Comparison of ENCODE assay signal across 28 cellular contexts in genomic region chr14:58640959-58641358, GRCh38. TPM values are rescaled to one million over a fixed set of nuclear protein-coding genes. Genes with fewer than 3 reads are reported as not detected.
DNase-seq lines count a peak whose midpoint lies in the region; TF ChIP-seq lines count a peak whose summit lies in the region.
"Had no signal": no experiment of that assay in that cellular context is flagged by ENCODE, and none has a peak within 500 bp of the region (broad histone marks: within the 10 kb centered on the region; RNA-seq: fewer than 3 reads in every experiment).

No MANE protein-coding gene starts in this region.

- TF ChIP-seq CTCF in chondrocyte (IDR thresholded peaks at IDR 0.05): no peak
- TF ChIP-seq CTCF in neural cell (IDR thresholded peaks at IDR 0.05; ENCODE audit: poor library complexity, severe bottlenecking): no peak

- H3K4me1 Mint-ChIP-seq in chondrocyte (ENCODE audit: low read depth): peaks cover 69% of the 10 kb centered on the region

- H3K79me2 ChIP-seq in GM23248 (ENCODE audit: insufficient read depth) (peaks cover 29% of the 10 kb centered on the region), neural cell (replicated peaks; ENCODE audit: insufficient read depth, low read length) (peaks cover 20% of the 10 kb centered on the region)

- H3K27me3 ChIP-seq in GM23248 (replicated peaks; ENCODE audit: insufficient read depth) (no peaks in the 10 kb centered on the region), neural cell (ENCODE audit: insufficient read depth, low read depth, low read length) (no peaks in the 10 kb centered on the region)
- H3K27me3 ChIP-seq: Peyer's patch, tibial nerve had no signal

- H3K9me3 Mint-ChIP-seq in chondrocyte (ENCODE audit: low read depth): no peaks in the 10 kb centered on the region
- H3K9me3 Mint-ChIP-seq: activated T-cell treated with anti-CD3 and anti-CD28 coated beads, Interleukin-2, amount 50 U/mL, for 24 hours had no signal

- H3K4me3 ChIP-seq in GM08714 (ENCODE audit: low read length): peak overlapping the region; percentile 24; the same call in 1 of the 2 replicates
- no peak overlapping the region for H3K4me3 ChIP-seq in GM23248
- H3K4me3 ChIP-seq in neural cell (ENCODE audit: low read length): peak overlapping the region; percentile 94
- H3K4me3 ChIP-seq: BLaER1, colonic mucosa, Peyer's patch had no signal

- TF ChIP-seq RAD21 in neural cell (conservative IDR thresholded peaks at IDR 0.05): no peak

- peaks cover 52% of the 10 kb centered on the region for H3K36me3 Mint-ChIP-seq in chondrocyte (ENCODE audit: low read depth)

- H3K9ac ChIP-seq in GM23248 (no peak overlapping the region), neural cell (ENCODE audit: low read length) (peak overlapping the region; percentile 89)
- H3K9ac ChIP-seq: BLaER1 had no signal

- no peak for DNase-seq in GM23248
- DNase-seq in chondrocyte (ENCODE audit: low spot score): no peak
- DNase-seq in AG20443 (ENCODE audit: low spot score): no peak
- DNase-seq in UCSD-AML1 (lab: John Stamatoyannopoulos, UW; ENCODE audit: unreplicated experiment): no peak
- no peak for DNase-seq in stimulated activated CD4-positive, alpha-beta T cell treated with anti-CD3 and anti-CD28 coated beads, Interleukin-15, amount 100 ng/mL, for 24 hours
- DNase-seq: activated CD4-positive, alpha-beta T cell treated with anti-CD3 and anti-CD28 coated beads for 48 hours; activated gamma-delta T cell treated with Interleukin-2 at 50 U/mL for 16 hours; activated T-cell treated with anti-CD3 and anti-CD28 coated beads, Interleukin-2, amount 50 U/mL, for 24 hours; colonic mucosa; DMS 273 treated with DMSO at 0.1 percent for 48 hours; effector CD8-positive, alpha-beta T cell; GOT3; immature natural killer cell; left cardiac atrium; NCI-H1092; NCI-H1694 treated with DMSO at 0.1 percent for 48 hours; NCI-H446 treated with DMSO at 0.1 percent for 48 hours; NCI-H774; Peyer's patch; right cardiac atrium; SIG-M5; stimulated activated CD4-positive, alpha-beta T cell treated with anti-CD3 and anti-CD28 coated beads, Interleukin-4, amount 100 ng/mL, for 1 hour; T1000 had no signal

- H3K27ac ChIP-seq in GM23248 (no peak overlapping the region), neural cell (ENCODE audit: low read length) (no peak overlapping the region)
- H3K27ac ChIP-seq: BLaER1, colonic mucosa, Peyer's patch had no signal

- H3K36me3 ChIP-seq in GM23248 (ENCODE audit: low read depth) (peaks cover 30% of the 10 kb centered on the region), neural cell (ENCODE audit: insufficient read depth, low read length) (peaks cover 32% of the 10 kb centered on the region)
- H3K36me3 ChIP-seq: colonic mucosa had no signal

- 96 to 97% methylated on average over 2 of the region's 2 CpGs for WGBS in GM23248 (ENCODE audit: low coverage in 1 of 2, low lambda C conversion rate in 2 of 2, missing lambda C conversion rate in 2 of 2), 2 experiments

- H3K27ac Mint-ChIP-seq in chondrocyte (ENCODE audit: unreplicated experiment): peak overlapping the region; percentile 82
- H3K27ac Mint-ChIP-seq: activated T-cell treated with anti-CD3 and anti-CD28 coated beads, Interleukin-2, amount 50 U/mL, for 24 hours; immature natural killer cell had no signal

- H2AFZ ChIP-seq in GM23248 (no peak overlapping the region), neural cell (ENCODE audit: low read depth, low read length) (no peak overlapping the region)

- H4K20me1 ChIP-seq in GM23248 (ENCODE audit: insufficient read depth): no peaks in the 10 kb centered on the region
- H4K20me1 ChIP-seq in neural cell (ENCODE audit: insufficient read depth): no peaks in the 10 kb centered on the region
- H4K20me1 ChIP-seq: BLaER1 had no signal

- H3K4me3 Mint-ChIP-seq in chondrocyte (ENCODE audit: unreplicated experiment): peak overlapping the region; percentile 86
- H3K4me3 Mint-ChIP-seq: activated T-cell treated with anti-CD3 and anti-CD28 coated beads, Interleukin-2, amount 50 U/mL, for 24 hours; immature natural killer cell had no signal

- H3K4me1 ChIP-seq in GM23248 (ENCODE audit: insufficient read depth): peaks cover 22% of the 10 kb centered on the region
- H3K4me1 ChIP-seq: colonic mucosa had no signal

- no peaks in the 10 kb centered on the region for H3K9me3 ChIP-seq in GM23248 (ENCODE audit: low read depth)
- no peaks in the 10 kb centered on the region for H3K9me3 ChIP-seq in neural cell (ENCODE audit: low read length)
- H3K9me3 ChIP-seq: colonic mucosa, Peyer's patch, tibial nerve had no signal

- in situ Hi-C loops in GM23248 (cut with MboI): loop anchor here (10.0 to 25.0 kb wide), 3 partner anchors 384 to 796 kb away; no protein-coding TSS in a partner anchor

- no peaks in the 10 kb centered on the region for H3K27me3 Mint-ChIP-seq in chondrocyte (ENCODE audit: low read depth)

- H3F3A ChIP-seq in GM23248 (ENCODE audit: insufficient read depth) (peaks cover 19% of the 10 kb centered on the region), neural cell (ENCODE audit: insufficient read depth, low read length, poor library complexity, severe bottlenecking) (peaks cover 14% of the 10 kb centered on the region)

- H3K9me2 ChIP-seq in GM23248 (ENCODE audit: insufficient read depth): no peaks in the 10 kb centered on the region
- H3K9me2 ChIP-seq in neural cell (ENCODE audit: insufficient read depth, low read length): no peaks in the 10 kb centered on the region

- peak overlapping the region; percentile 85 for H3K4me2 ChIP-seq in GM23248 (ENCODE audit: unreplicated experiment)
- peak overlapping the region; percentile 90 for H3K4me2 ChIP-seq in neural cell (ENCODE audit: low read length)
- H3K4me2 ChIP-seq: BLaER1 had no signal

- TF ChIP-seq EP300 in neural cell (conservative IDR thresholded peaks at IDR 0.05; ENCODE audit: poor library complexity, severe bottlenecking): no peak

TF ChIP-seq in neural cell, 6 proteins besides CTCF, POLR2A, EP300 and RAD21:
- TF ChIP-seq MXI1 (conservative IDR thresholded peaks at IDR 0.05; ENCODE audit: poor library complexity, severe bottlenecking) (no peak), SMC3 (conservative IDR thresholded peaks at IDR 0.05; ENCODE audit: poor library complexity) (no peak), TAF1 (IDR thresholded peaks at IDR 0.05; ENCODE audit: low read depth) (no peak), REST (IDR thresholded peaks at IDR 0.05; ENCODE audit: borderline replicate concordance) (no peak), POLR2AphosphoS5 (IDR thresholded peaks at IDR 0.05) (no peak), EZH2 (IDR thresholded peaks at IDR 0.05; ENCODE audit: borderline replicate concordance, insufficient read depth, low read length, poor library complexity, severe bottlenecking) (no peak)
TF ChIP-seq in neural cell: peak in this region for 0.

RNA-seq across cellular contexts. Expression of gene DACT1, which starts 3.2 kb away (rescaled TPM):
- total RNA-seq in GM23248 (2014; rRNA removed; shearing (Covaris generic)): 21.2 and 26.9 TPM in 2 replicates
- polyA plus RNA-seq in GM23248 (2016; fragmentation: Nextera tagmentation; extraction: Ambion mirVana) (6.5 and 6.8 TPM in 2 replicates), neural cell (125 TPM in 2 replicates)
- total RNA-seq in chondrocyte: 120 to 326 TPM (median 318 TPM) in 3 replicates
- 168 and 170 TPM in 2 replicates for polyA minus RNA-seq in neural cell
- total RNA-seq: HT-29 had no signal
- polyA plus RNA-seq: immature natural killer cell had no signal
